In the genomic region with DNA sequence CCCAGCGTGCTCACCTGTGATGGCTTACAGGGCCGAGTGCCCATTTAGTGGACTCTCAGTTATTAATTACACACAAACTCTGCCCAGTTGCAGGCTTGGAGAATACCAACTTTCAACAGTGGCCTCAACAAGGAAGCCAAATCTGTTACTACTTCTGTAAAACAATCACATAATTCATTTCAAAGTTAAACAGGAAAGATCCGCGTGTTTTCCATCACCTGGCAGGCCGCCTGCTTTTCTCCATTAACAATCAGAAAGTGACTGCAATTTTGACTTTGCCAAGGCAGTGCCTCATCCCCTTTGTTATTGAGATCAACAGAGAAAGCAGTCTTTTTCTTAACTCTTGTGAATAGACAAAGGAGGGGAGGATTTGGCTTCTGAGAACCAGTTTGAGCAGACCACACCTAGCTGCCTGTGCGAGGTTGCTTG, we compare ENCODE assay signal across 26 cellular contexts.
DNase-seq lines count a peak whose midpoint lies in the region; ATAC-seq and TF ChIP-seq lines count a peak whose summit lies in the region.
"Had no signal": no experiment of that assay in that cellular context is flagged by ENCODE, and none has a peak within 500 bp of the region (broad histone marks: within the 10 kb centered on the region; RNA-seq: fewer than 3 reads in every experiment).

No MANE protein-coding gene starts in this region.

- H3K4me1 ChIP-seq in body of pancreas: peaks cover 15% of the 10 kb centered on the region
- H3K4me1 ChIP-seq: right atrium auricular region, spleen had no signal

- WGBS in body of pancreas, 2 donors: 24 to 30% methylated on average over 6 of the region's 6 CpGs

- H3K27me3 ChIP-seq in body of pancreas: no peaks in the 10 kb centered on the region
- H3K27me3 ChIP-seq: right atrium auricular region had no signal

- TF ChIP-seq CTCF in body of pancreas (IDR thresholded peaks at IDR 0.05): no peak

- H3K4me3 ChIP-seq in body of pancreas: no peak overlapping the region
- H3K4me3 ChIP-seq: dorsolateral prefrontal cortex, GM12878, GM23248, right atrium auricular region, SK-N-MC, spleen had no signal

- ATAC-seq in body of pancreas: peak; percentile 82
- ATAC-seq in HG02970 (IDR thresholded peaks at IDR 0.05; ENCODE audit: low FRiP score, unreplicated experiment): no peak
- ATAC-seq: GM12878; natural killer cell treated with Interleukin-12 subunit alpha and Interleukin-12 subunit beta and Interleukin-15 and Interleukin-18, amount 100 ng/mL, for 72 hours had no signal

- H3K9me3 ChIP-seq in body of pancreas: no peaks in the 10 kb centered on the region

- TF ChIP-seq POLR2A in body of pancreas (IDR thresholded peaks at IDR 0.05): peak in 1 of 3 donors; percentile 14

- no peaks in the 10 kb centered on the region for H3K36me3 ChIP-seq in body of pancreas (replicated peaks in 1 of 2; ENCODE audit: insufficient read depth in 1 of 2, low read depth in 2 of 2)
- H3K36me3 ChIP-seq: right atrium auricular region, spleen had no signal

- peak overlapping the region in 3 of 4 donors; percentile 62 to 76 (median 75) for H3K27ac ChIP-seq in body of pancreas
- H3K27ac ChIP-seq: dorsolateral prefrontal cortex, GM23248, right atrium auricular region, SK-N-MC, spleen had no signal

- peak; percentile 50 for DNase-seq in NCI-H748 (lab: John Stamatoyannopoulos, UW; ENCODE audit: unreplicated experiment)
- no peak for DNase-seq in NCI-H748 treated with DMSO at 0.1 percent for 48 hours (lab: John Stamatoyannopoulos, UW)
- peak; percentile 57 to 73 (median 65) for DNase-seq in body of pancreas
- peak; percentile 60 for DNase-seq in medulla oblongata (ENCODE audit: extremely low spot score)
- DNase-seq in NCI-H526 treated with DMSO at 0.1 percent for 48 hours (lab: John Stamatoyannopoulos, UW): no peak
- no peak for DNase-seq in DMS114 treated with DMSO at 0.1 percent for 48 hours (lab: John Stamatoyannopoulos, UW; ENCODE audit: unreplicated experiment)
- no peak for DNase-seq in NK-92 (lab: John Stamatoyannopoulos, UW; ENCODE audit: unreplicated experiment)
- DNase-seq: 8988T; activated CD4-positive, alpha-beta T cell treated with anti-CD3 and anti-CD28 coated beads for 4 hours; activated effector memory CD4-positive, alpha-beta T cell treated with anti-CD3 and anti-CD28 coated beads, Interleukin-2, amount 50 U/mL, for 16 hours; activated naive CD8-positive, alpha-beta T cell treated with anti-CD3 and anti-CD28 coated beads for 36 hours; CD4-positive, CD25-positive, alpha-beta regulatory T cell; GM23248; kidney; NCI-H1048; NCI-H187 treated with DMSO at 0.1 percent for 48 hours; NCI-H345; NCI-H82; OCI-M1; spleen had no signal

- intact Hi-C loops in body of pancreas (cut with DNase I): no loop called here

Comparison
In these comparisons a context has a peak if more than half of its experiments do, and no peak if none do; other contexts are left out.
1. DNase-seq: peak in NCI-H748 (single experiment), body of pancreas (4 of 4) and medulla oblongata (single experiment); none in NCI-H748 treated with DMSO at 0.1 percent for 48 hours (single experiment), NCI-H526 treated with DMSO at 0.1 percent for 48 hours (single experiment), DMS114 treated with DMSO at 0.1 percent for 48 hours (single experiment) and NK-92 (single experiment).